10 cellular contexts compared by ENCODE assay signal in genomic region chr9:95264954-95265615, GRCh38. TPM values are rescaled to one million over a fixed set of nuclear protein-coding genes. Genes with fewer than 3 reads are reported as not detected.
DNase-seq lines count a peak whose midpoint lies in the region; ATAC-seq, FAIRE-seq and TF ChIP-seq lines count a peak whose summit lies in the region.
"Had no signal": no experiment of that assay in that cellular context is flagged by ENCODE, and none has a peak within 500 bp of the region (broad histone marks: within the 10 kb centered on the region; RNA-seq: fewer than 3 reads in every experiment).

No MANE protein-coding gene starts in this region.

- BruUV-seq in endothelial cell of umbilical vein (replicated peaks; lab: Mats Ljungman, UMichigan): no TSS peak

- H2AFZ ChIP-seq in OCI-LY3 (ENCODE audit: low read depth, low read length) (no peak overlapping the region), endothelial cell of umbilical vein (ENCODE audit: low read depth, low read length) (no peak overlapping the region)

- H3K9me1 ChIP-seq in endothelial cell of umbilical vein (replicated peaks; ENCODE audit: control insufficient read depth, extremely low read depth, insufficient read depth, low read length): no peaks in the 10 kb centered on the region

- H3K9ac ChIP-seq in OCI-LY3 (ENCODE audit: low read length) (no peak overlapping the region), endothelial cell of umbilical vein (replicated peaks; ENCODE audit: extremely low read depth, insufficient read depth, low read length) (no peak overlapping the region)
- H3K9ac ChIP-seq: KMS-11 had no signal

- dilution Hi-C loops in endothelial cell of umbilical vein (cut with MboI; ENCODE audit: extremely low pct_ligation_motif_present, low sequenced_read_pairs): no loop called here

- peaks cover 13% of the 10 kb centered on the region for H3K27me3 ChIP-seq in OCI-LY3 (ENCODE audit: low read depth, low read length)
- no peaks in the 10 kb centered on the region for H3K27me3 ChIP-seq in endothelial cell of umbilical vein (ENCODE audit: control insufficient read depth in 2 of 2, insufficient read depth in 2 of 2, low read length in 2 of 2)

- ATAC-seq in HG03342 (IDR thresholded peaks at IDR 0.05; ENCODE audit: unreplicated experiment): no peak

- intact Hi-C loops in endothelial cell of umbilical vein (cut with micrococcal nuclease): loop anchor here (1.0 to 5.0 kb wide), 5 partner anchors 107 to 954 kb away; no protein-coding TSS in a partner anchor

- POLR2A ChIA-PET in endothelial cell of umbilical vein (lab: Charles Lee): no interaction called here

- H3K4me1 ChIP-seq in OCI-LY3 (ENCODE audit: low read length) (peaks cover 35% of the 10 kb centered on the region), endothelial cell of umbilical vein (ENCODE audit: control insufficient read depth, extremely low read depth, insufficient read depth, low read length) (no peaks in the 10 kb centered on the region)

- peaks cover 17% of the 10 kb centered on the region for H3K79me2 ChIP-seq in OCI-LY3 (ENCODE audit: low read length)
- H3K79me2 ChIP-seq in endothelial cell of umbilical vein (ENCODE audit: control insufficient read depth, insufficient read depth, low read length): no peaks in the 10 kb centered on the region

- no peak for TF ChIP-seq POLR2A in endothelial cell of umbilical vein (IDR thresholded peaks at IDR 0.05; ENCODE audit: low read depth, low read length)

- TF ChIP-seq CTCF in OCI-LY3 (IDR thresholded peaks at IDR 0.05; ENCODE audit: low read depth, low read length) (peak; percentile 24; the same call in 1 of the 2 replicates), endothelial cell of umbilical vein (IDR thresholded peaks at IDR 0.05; ENCODE audit: extremely low read depth in 1 of 2, insufficient read depth in 1 of 2, low read depth in 1 of 2, low read length in 2 of 2) (peak in 1 of 2 donors; percentile 33)

- CTCF ChIA-PET in endothelial cell of umbilical vein (lab: Charles Lee): interaction anchor here (0.6 to 2.2 kb wide), 25 partner anchors 8 to 1864 kb away, joined by 3 to 12 read pairs (median 4); no protein-coding TSS in a partner anchor

- H3K4me2 ChIP-seq in OCI-LY3 (ENCODE audit: low read length) (no peak overlapping the region), endothelial cell of umbilical vein (ENCODE audit: insufficient read depth, low read length) (no peak overlapping the region)
- H3K4me2 ChIP-seq: KMS-11 had no signal

- H3K9me3 ChIP-seq in OCI-LY3 (ENCODE audit: insufficient read depth, low read length) (no peaks in the 10 kb centered on the region), endothelial cell of umbilical vein (replicated peaks; ENCODE audit: control insufficient read depth, insufficient read depth, low read length) (no peaks in the 10 kb centered on the region)

- DNase-seq in GM03348 (ENCODE audit: low spot score) (peak; percentile 66), endothelial cell of umbilical vein (ENCODE audit: low read depth, low spot score) (peak; percentile 45), pons (ENCODE audit: low spot score) (peak; percentile 15), HK-2 (ENCODE audit: unreplicated experiment) (no peak)
- DNase-seq in stimulated activated CD4-positive, alpha-beta T cell treated with anti-CD3 and anti-CD28 coated beads, Interleukin-2, amount 100 ng/mL, for 24 hours: no peak
- DNase-seq in activated CD4-positive, alpha-beta T cell treated with anti-CD3 and anti-CD28 coated beads, Interleukin-2, amount 50 U/mL, for 1 hour: no peak
- DNase-seq: amniotic stem cell had no signal

- peaks cover 18% of the 10 kb centered on the region for H4K20me1 ChIP-seq in OCI-LY3 (ENCODE audit: insufficient read depth, low read length)
- H4K20me1 ChIP-seq in endothelial cell of umbilical vein (replicated peaks; ENCODE audit: control insufficient read depth, extremely low read depth, insufficient read depth, low read length): no peaks in the 10 kb centered on the region

- FAIRE-seq in endothelial cell of umbilical vein (lab: Jason Lieb, UNC): no peak

- H3K36me3 ChIP-seq in OCI-LY3 (replicated peaks; ENCODE audit: low read depth, low read length) (no peaks in the 10 kb centered on the region), endothelial cell of umbilical vein (ENCODE audit: control insufficient read depth in 2 of 2, extremely low read depth in 1 of 2, insufficient read depth in 2 of 2, low read length in 2 of 2) (no peaks in the 10 kb centered on the region)

- H3K27ac ChIP-seq in OCI-LY3 (ENCODE audit: low read length): no peak overlapping the region
- no peak overlapping the region for H3K27ac ChIP-seq in endothelial cell of umbilical vein (ENCODE audit: insufficient read depth, low read depth, low read length)
- H3K27ac ChIP-seq: KMS-11 had no signal

- H3K4me3 ChIP-seq in OCI-LY3 (ENCODE audit: low read length) (no peak overlapping the region), endothelial cell of umbilical vein (replicated peaks in 1 of 3; ENCODE audit: insufficient read depth in 1 of 3, low read depth in 1 of 3, low read length in 3 of 3) (no peak overlapping the region)

TF ChIP-seq in endothelial cell of umbilical vein, 7 proteins besides CTCF, POLR2A, EP300 and RAD21:
- TF ChIP-seq MYC (IDR thresholded peaks at IDR 0.05; ENCODE audit: low read depth, low read length): no peak
- no peak for TF ChIP-seq JUN (IDR thresholded peaks at IDR 0.05; ENCODE audit: borderline replicate concordance, insufficient read depth, insufficient read length, low read depth)
- TF ChIP-seq POLR2AphosphoS5 (IDR thresholded peaks at IDR 0.05; ENCODE audit: insufficient read depth, low read depth, low read length): no peak
- no peak for TF ChIP-seq EZH2 (IDR thresholded peaks at IDR 0.05; ENCODE audit: borderline replicate concordance, low read depth, low read length, severe bottlenecking)
- no peak for TF ChIP-seq FOS (IDR thresholded peaks at IDR 0.05; ENCODE audit: borderline replicate concordance, insufficient read depth, low read length)
- no peak for TF ChIP-seq GATA2 (IDR thresholded peaks at IDR 0.05; ENCODE audit: insufficient read depth, insufficient read length, low read depth, low read length)
- TF ChIP-seq, protein P1, sequence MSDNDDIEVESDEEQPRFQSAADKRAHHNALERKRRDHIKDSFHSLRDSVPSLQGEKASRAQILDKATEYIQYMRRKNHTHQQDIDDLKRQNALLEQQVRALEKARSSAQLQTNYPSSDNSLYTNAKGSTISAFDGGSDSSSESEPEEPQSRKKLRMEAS (IDR thresholded peaks at IDR 0.05; ENCODE audit: insufficient read depth, insufficient read length): no peak

RNA-seq across cellular contexts. Expression of gene FANCC, which starts 52.4 kb away (rescaled TPM):
- total RNA-seq in endothelial cell of umbilical vein: 13.1 and 14.0 TPM in 2 replicates
- polyA plus RNA-seq in endothelial cell of umbilical vein: 4.6 and 5.7 TPM in 2 replicates
- polyA plus RNA-seq in endothelial cell of umbilical vein (2011; cell fraction: cytosol; rRNA removed): 6.0 and 6.1 TPM in 2 replicates
- 13.7 and 15.7 TPM in 2 replicates for polyA plus RNA-seq in endothelial cell of umbilical vein (2011; cell fraction: nucleus; rRNA removed)
- 8.1 and 9.4 TPM in 2 replicates for polyA plus RNA-seq in endothelial cell of umbilical vein (2012)
- polyA minus RNA-seq in endothelial cell of umbilical vein: 11.4 and 14.7 TPM in 2 replicates
- polyA minus RNA-seq in endothelial cell of umbilical vein (2011; cell fraction: cytosol; rRNA and poly(A)+ RNA removed): 15.4 TPM
- 19.5 and 31.6 TPM in 2 replicates for polyA minus RNA-seq in endothelial cell of umbilical vein (2011; cell fraction: nucleus; rRNA and poly(A)+ RNA removed)

Comparison
In these comparisons a context has a peak if more than half of its experiments do, and no peak if none do; other contexts are left out.
1. DNase-seq: peak in GM03348 (single experiment), endothelial cell of umbilical vein (single experiment) and pons (single experiment); none in HK-2 (single experiment), stimulated activated CD4-positive, alpha-beta T cell treated with anti-CD3 and anti-CD28 coated beads, Interleukin-2, amount 100 ng/mL, for 24 hours (0 of 2) and activated CD4-positive, alpha-beta T cell treated with anti-CD3 and anti-CD28 coated beads, Interleukin-2, amount 50 U/mL, for 1 hour (single experiment).